In the genomic region with DNA sequence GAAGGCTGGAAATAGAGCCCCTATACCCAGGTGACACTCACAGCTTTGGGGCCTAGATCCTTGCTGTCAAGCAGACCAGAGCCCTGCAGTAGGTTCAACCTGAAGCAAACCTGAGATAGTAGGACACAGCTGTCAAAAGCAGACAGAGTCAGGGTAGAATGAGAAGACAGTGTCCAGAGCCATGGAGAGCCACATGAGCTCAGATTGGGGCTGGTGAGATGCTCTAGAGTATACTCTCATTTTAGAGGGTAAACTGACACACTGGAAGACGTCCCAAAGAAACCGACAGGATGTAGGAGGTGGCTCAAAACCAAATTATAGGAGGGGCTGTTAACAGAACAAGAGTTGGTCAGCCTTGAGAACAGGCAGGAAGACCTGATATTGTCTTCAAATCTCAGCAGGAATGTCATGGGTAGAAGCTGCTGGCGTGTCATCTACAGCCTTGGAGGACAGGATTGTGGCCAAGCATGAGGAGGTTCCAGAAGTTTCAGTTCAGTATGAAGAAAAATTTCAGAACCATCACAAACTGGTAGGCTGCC, we compare ENCODE assay signal across 10 cellular contexts. TPM values are rescaled to one million over a fixed set of nuclear protein-coding genes. Genes with fewer than 3 reads are reported as not detected.
DNase-seq lines count a peak whose midpoint lies in the region; ATAC-seq, FAIRE-seq and TF ChIP-seq lines count a peak whose summit lies in the region.
"Had no signal": no experiment of that assay in that cellular context is flagged by ENCODE, and none has a peak within 500 bp of the region (broad histone marks: within the 10 kb centered on the region; RNA-seq: fewer than 3 reads in every experiment).

No MANE protein-coding gene starts in this region.

- POLR2A ChIA-PET in activated CD4-positive, alpha-beta memory T cell treated with anti-CD3 and anti-CD28 coated beads for 36 hours (lab: Charles Lee): interaction anchor here (0.6 to 5.4 kb wide), 7 partner anchors 10 to 132 kb away, joined by 3 to 95 read pairs (median 4); a partner anchor contains a TSS

- H3K4me1 ChIP-seq in CD4-positive, CD25-positive, alpha-beta regulatory T cell (ENCODE audit: control insufficient read depth, insufficient read depth, low read length, poor library complexity, severe bottlenecking): peaks cover 96% of the 10 kb centered on the region

- H3K4me1 Mint-ChIP-seq in CD4-positive, CD25-positive, alpha-beta regulatory T cell: peaks cover 18 to 95% (median 62%) of the 10 kb centered on the region in 4 donors
- H3K4me1 Mint-ChIP-seq in activated CD4-positive, alpha-beta memory T cell treated with anti-CD3 and anti-CD28 coated beads for 36 hours (ENCODE audit: low read depth): peaks cover 68% of the 10 kb centered on the region
- H3K4me1 Mint-ChIP-seq in naive B cell (peaks cover 65 to 92% (median 83%) of the 10 kb centered on the region in 3 donors), chondrocyte (ENCODE audit: low read depth) (peaks cover 4% of the 10 kb centered on the region)

- intact Hi-C loops in activated CD4-positive, alpha-beta memory T cell treated with anti-CD3 and anti-CD28 coated beads for 36 hours (cut with micrococcal nuclease): loop anchor here (2.0 to 10.0 kb wide), 3 partner anchors 62 to 560 kb away; a partner anchor contains a TSS

- no peak for TF ChIP-seq CTCF in chondrocyte (IDR thresholded peaks at IDR 0.05)

- peak overlapping the region; percentile 95 to 99 (median 97) for H3K27ac Mint-ChIP-seq in CD4-positive, CD25-positive, alpha-beta regulatory T cell
- H3K27ac Mint-ChIP-seq in activated CD4-positive, alpha-beta memory T cell treated with anti-CD3 and anti-CD28 coated beads for 36 hours: peak overlapping the region; percentile 90
- H3K27ac Mint-ChIP-seq in naive B cell (peak overlapping the region; percentile 98 to 100 (median 99)), chondrocyte (ENCODE audit: unreplicated experiment) (no peak overlapping the region)

- no peak for DNase-seq in CD4-positive, CD25-positive, alpha-beta regulatory T cell
- DNase-seq in GM19239 (ENCODE audit: insufficient read length, low spot score): no peak
- DNase-seq in activated CD4-positive, alpha-beta memory T cell treated with anti-CD3 and anti-CD28 coated beads for 36 hours: no peak
- DNase-seq in naive B cell: no peak
- DNase-seq in chondrocyte (ENCODE audit: low spot score): no peak
- no peak for DNase-seq in 8988T
- DNase-seq: COR-L47, pancreas had no signal

- peak overlapping the region; percentile 95 for H3K27ac ChIP-seq in CD4-positive, CD25-positive, alpha-beta regulatory T cell (ENCODE audit: insufficient read depth, low read length, poor library complexity, severe bottlenecking)

- H3K27me3 Mint-ChIP-seq in CD4-positive, CD25-positive, alpha-beta regulatory T cell: no peaks in the 10 kb centered on the region
- H3K27me3 Mint-ChIP-seq in activated CD4-positive, alpha-beta memory T cell treated with anti-CD3 and anti-CD28 coated beads for 36 hours: no peaks in the 10 kb centered on the region
- H3K27me3 Mint-ChIP-seq in naive B cell: no peaks in the 10 kb centered on the region
- peaks cover 2% of the 10 kb centered on the region for H3K27me3 Mint-ChIP-seq in chondrocyte (ENCODE audit: low read depth)

- no peaks in the 10 kb centered on the region for H3K27me3 ChIP-seq in CD4-positive, CD25-positive, alpha-beta regulatory T cell (ENCODE audit: control insufficient read depth, insufficient read depth, low read length)
- H3K27me3 ChIP-seq: pancreas had no signal

- CTCF ChIA-PET in activated CD4-positive, alpha-beta memory T cell treated with anti-CD3 and anti-CD28 coated beads for 36 hours (lab: Charles Lee): interaction anchor here (0.6 to 3.3 kb wide), 10 partner anchors 9 to 104 kb away, joined by 3 to 43 read pairs (median 4); a partner anchor contains a TSS

- peaks cover 0 to 1% (median 0%) of the 10 kb centered on the region in 7 donors for H3K9me3 Mint-ChIP-seq in CD4-positive, CD25-positive, alpha-beta regulatory T cell
- no peaks in the 10 kb centered on the region for H3K9me3 Mint-ChIP-seq in activated CD4-positive, alpha-beta memory T cell treated with anti-CD3 and anti-CD28 coated beads for 36 hours
- H3K9me3 Mint-ChIP-seq in naive B cell: no peaks in the 10 kb centered on the region
- H3K9me3 Mint-ChIP-seq in chondrocyte (ENCODE audit: low read depth): no peaks in the 10 kb centered on the region

- no peak for ATAC-seq in CD4-positive, CD25-positive, alpha-beta regulatory T cell (ENCODE audit: low read depth in 2 of 2)
- ATAC-seq in naive B cell (ENCODE audit: low read depth in 2 of 2) (no peak), GM19328 (IDR thresholded peaks at IDR 0.05; ENCODE audit: unreplicated experiment) (no peak), GM18858 (IDR thresholded peaks at IDR 0.05; ENCODE audit: unreplicated experiment) (no peak)

- peaks cover 19% of the 10 kb centered on the region for H3K36me3 Mint-ChIP-seq in CD4-positive, CD25-positive, alpha-beta regulatory T cell
- H3K36me3 Mint-ChIP-seq in activated CD4-positive, alpha-beta memory T cell treated with anti-CD3 and anti-CD28 coated beads for 36 hours: peaks cover 18% of the 10 kb centered on the region
- H3K36me3 Mint-ChIP-seq in naive B cell (peaks cover 11 to 12% of the 10 kb centered on the region in 2 donors), chondrocyte (ENCODE audit: low read depth) (no peaks in the 10 kb centered on the region)

- H3K36me3 ChIP-seq in CD4-positive, CD25-positive, alpha-beta regulatory T cell (ENCODE audit: control insufficient read depth, insufficient read depth, low read length): peaks cover 13% of the 10 kb centered on the region
- H3K36me3 ChIP-seq: pancreas had no signal

- peak; percentile 85 for FAIRE-seq in GM19239 (lab: Jason Lieb, UNC)
- FAIRE-seq: pancreas had no signal

- H3K9me3 ChIP-seq in CD4-positive, CD25-positive, alpha-beta regulatory T cell (ENCODE audit: control insufficient read depth in 2 of 2, low read length in 2 of 2): no peaks in the 10 kb centered on the region
- H3K9me3 ChIP-seq: pancreas had no signal

- peak overlapping the region; percentile 44 to 93 (median 81) for H3K4me3 Mint-ChIP-seq in CD4-positive, CD25-positive, alpha-beta regulatory T cell
- peak overlapping the region; percentile 82 for H3K4me3 Mint-ChIP-seq in activated CD4-positive, alpha-beta memory T cell treated with anti-CD3 and anti-CD28 coated beads for 36 hours
- H3K4me3 Mint-ChIP-seq in naive B cell (peak overlapping the region; percentile 75 to 94 (median 85)), chondrocyte (ENCODE audit: unreplicated experiment) (no peak overlapping the region)

- peak overlapping the region; percentile 83 for H3K4me3 ChIP-seq in CD4-positive, CD25-positive, alpha-beta regulatory T cell (ENCODE audit: low read depth, low read length)
- H3K4me3 ChIP-seq: pancreas had no signal

RNA-seq across cellular contexts. Expression of a gene that starts 11.5 kb away (rescaled TPM):
- total RNA-seq in CD4-positive, CD25-positive, alpha-beta regulatory T cell: 104 TPM
- 10 to 100 TPM; 78.2 to 97.0 (median 87.7) TPM for polyA plus RNA-seq in CD4-positive, CD25-positive, alpha-beta regulatory T cell
- total RNA-seq in activated CD4-positive, alpha-beta memory T cell treated with anti-CD3 and anti-CD28 coated beads for 36 hours: 10 to 100 TPM; 24.6 to 27.6 TPM
- polyA plus RNA-seq in naive B cell (ENCODE audit: low read depth in 6 of 6): 100 to 1,000 TPM in 3 of 6 donors, 10 to 100 TPM in 3; 76.4 to 143 (median 98.1) TPM
- 1.2 to 1.5 TPM (median 1.3 TPM) in 3 replicates for total RNA-seq in chondrocyte

RNA-seq across cellular contexts. Expression of a gene that starts 40.6 kb away (rescaled TPM):
- 12.0 TPM for total RNA-seq in CD4-positive, CD25-positive, alpha-beta regulatory T cell
- 1 to 10 TPM; 4.7 to 8.7 (median 6.1) TPM for polyA plus RNA-seq in CD4-positive, CD25-positive, alpha-beta regulatory T cell
- 10 to 100 TPM; 28.7 to 29.1 TPM for total RNA-seq in activated CD4-positive, alpha-beta memory T cell treated with anti-CD3 and anti-CD28 coated beads for 36 hours
- polyA plus RNA-seq in naive B cell (ENCODE audit: low read depth in 6 of 6): 10 to 100 TPM; 37.6 to 74.5 (median 53.4) TPM
- 21.4 to 29.1 TPM (median 21.7 TPM) in 3 replicates for total RNA-seq in chondrocyte

RNA-seq across cellular contexts. Expression of a gene that starts 54.9 kb away (rescaled TPM):
- total RNA-seq in CD4-positive, CD25-positive, alpha-beta regulatory T cell: 364 TPM
- polyA plus RNA-seq in CD4-positive, CD25-positive, alpha-beta regulatory T cell: 100 to 1,000 TPM; 171 to 329 (median 244) TPM
- 100 to 1,000 TPM; 430 to 443 TPM for total RNA-seq in activated CD4-positive, alpha-beta memory T cell treated with anti-CD3 and anti-CD28 coated beads for 36 hours
- 100 to 1,000 TPM; 183 to 442 (median 326) TPM for polyA plus RNA-seq in naive B cell (ENCODE audit: low read depth in 6 of 6)
- 333 to 456 TPM (median 450 TPM) in 3 replicates for total RNA-seq in chondrocyte

Comparison
In these comparisons a context has a peak if more than half of its experiments do, and no peak if none do; other contexts are left out.
1. RNA of a gene that starts 11.5 kb away (total RNA-seq): 104 TPM in CD4-positive, CD25-positive, alpha-beta regulatory T cell (single experiment) and 24.6 to 27.6 TPM in activated CD4-positive, alpha-beta memory T cell treated with anti-CD3 and anti-CD28 coated beads for 36 hours; 1.2 to 1.5 TPM in chondrocyte; every median in the first group is over 10 times any median in the second.